10 cellular contexts compared by ENCODE assay signal in the genomic region with DNA sequence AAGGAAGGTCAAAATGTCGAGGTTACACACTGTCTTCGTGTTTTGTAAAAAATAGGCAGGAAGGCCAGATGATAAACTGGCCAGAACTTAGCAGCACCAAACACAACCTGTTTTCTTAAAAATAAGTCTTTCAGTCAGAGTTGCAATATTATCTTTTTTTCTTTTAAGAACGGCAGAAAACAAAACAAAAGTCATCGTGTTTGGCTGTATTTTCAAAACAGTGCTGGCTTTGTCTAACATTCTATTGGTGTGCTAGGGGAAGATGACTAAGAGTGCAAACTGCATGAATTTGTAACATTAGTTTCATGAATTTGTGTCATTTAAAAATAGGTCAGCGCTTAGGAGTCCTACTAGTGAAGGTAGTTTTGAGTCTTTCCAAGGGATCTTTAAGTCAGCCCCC. TPM values are rescaled to one million over a fixed set of nuclear protein-coding genes. Genes with fewer than 3 reads are reported as not detected.
DNase-seq lines count a peak whose midpoint lies in the region; ATAC-seq, FAIRE-seq and TF ChIP-seq lines count a peak whose summit lies in the region.
"Had no signal": no experiment of that assay in that cellular context is flagged by ENCODE, and none has a peak within 500 bp of the region (broad histone marks: within the 10 kb centered on the region; RNA-seq: fewer than 3 reads in every experiment).

No MANE protein-coding gene starts in this region.

- H3K27me3 ChIP-seq in esophagus squamous epithelium, result peaks cover 0 to under 1% (median 0%) of the 10 kb centered on the region in 4 donors

- intact Hi-C loops in esophagus squamous epithelium (cut with DNase I), result no loop called here

- peak overlapping the region; percentile 38 to 97 (median 68) for H3K27ac ChIP-seq in esophagus squamous epithelium
- H3K27ac ChIP-seq: GM23248 had no signal

- TF ChIP-seq CTCF in esophagus squamous epithelium (IDR thresholded peaks at IDR 0.05) (no peak), osteocyte (IDR thresholded peaks at IDR 0.05) (no peak), progenitor cell of endocrine pancreas (IDR thresholded peaks at IDR 0.05; ENCODE audit: unreplicated experiment) (no peak)

- FAIRE-seq in RCC 7860 (lab: Jason Lieb, UNC), result peak; percentile 50

- peak; percentile 40 for DNase-seq in AG08395 (ENCODE audit: low spot score)
- no peak for DNase-seq in RCC 7860 (ENCODE audit: low spot score)
- no peak for DNase-seq in esophagus squamous epithelium (lab: John Stamatoyannopoulos, UW)
- no peak for DNase-seq in osteocyte (ENCODE audit: extremely low spot score, unreplicated experiment)
- DNase-seq in NCI-H2196 treated with DMSO at 0.1 percent for 48 hours (lab: John Stamatoyannopoulos, UW; ENCODE audit: unreplicated experiment), result no peak
- no peak for DNase-seq in progenitor cell of endocrine pancreas (ENCODE audit: low spot score, unreplicated experiment)
- DNase-seq: Caco-2, GM23248 had no signal

- H3K36me3 Mint-ChIP-seq in osteocyte (ENCODE audit: unreplicated experiment) (peaks cover 46% of the 10 kb centered on the region), progenitor cell of endocrine pancreas (ENCODE audit: insufficient read depth) (peaks cover 3% of the 10 kb centered on the region)

- 22 to 24% methylated on average over 5 of the region's 5 CpGs for WGBS in esophagus squamous epithelium, 2 donors

- peak overlapping the region; percentile 94 for H3K4me3 Mint-ChIP-seq in osteocyte (ENCODE audit: unreplicated experiment)
- no peak overlapping the region for H3K4me3 Mint-ChIP-seq in progenitor cell of endocrine pancreas (ENCODE audit: low read depth)

- TF ChIP-seq POLR2A in esophagus squamous epithelium (IDR thresholded peaks at IDR 0.05), result no peak

- H3K27me3 Mint-ChIP-seq in osteocyte (ENCODE audit: unreplicated experiment) (no peaks in the 10 kb centered on the region), progenitor cell of endocrine pancreas (peaks cover 17% of the 10 kb centered on the region)

- H3K36me3 ChIP-seq in esophagus squamous epithelium, result peaks cover 0 to 13% (median 0%) of the 10 kb centered on the region in 3 donors

- ATAC-seq in GM18907 (IDR thresholded peaks at IDR 0.05; ENCODE audit: unreplicated experiment) (no peak), SK-N-SH treated with all-trans-retinoic acid at 6 μM for 48 hours (no peak)

- peaks cover 0 to 48% (median 0%) of the 10 kb centered on the region in 3 donors for H3K4me1 ChIP-seq in esophagus squamous epithelium
- H3K4me1 ChIP-seq: Caco-2 had no signal

- no peaks in the 10 kb centered on the region for H3K9me3 ChIP-seq in esophagus squamous epithelium
- H3K9me3 ChIP-seq: Caco-2 had no signal

- H3K9me3 Mint-ChIP-seq in osteocyte (ENCODE audit: unreplicated experiment), result no peaks in the 10 kb centered on the region
- no peaks in the 10 kb centered on the region for H3K9me3 Mint-ChIP-seq in progenitor cell of endocrine pancreas (ENCODE audit: low read depth)

- peak overlapping the region; percentile 5 to 86 (median 81) for H3K4me3 ChIP-seq in esophagus squamous epithelium
- H3K4me3 ChIP-seq: GM23248 had no signal

- H3K27ac Mint-ChIP-seq in osteocyte (ENCODE audit: unreplicated experiment) (peak overlapping the region; percentile 27), progenitor cell of endocrine pancreas (no peak overlapping the region)

- H3K4me1 Mint-ChIP-seq in osteocyte (ENCODE audit: unreplicated experiment), result peaks cover 39% of the 10 kb centered on the region
- peaks cover 45% of the 10 kb centered on the region for H3K4me1 Mint-ChIP-seq in progenitor cell of endocrine pancreas (ENCODE audit: low read depth)

TF ChIP-seq in SK-N-SH treated with all-trans-retinoic acid at 6 μM for 48 hours, 23 proteins besides CTCF, POLR2A, EP300 and RAD21:
- TF ChIP-seq, protein P1, sequence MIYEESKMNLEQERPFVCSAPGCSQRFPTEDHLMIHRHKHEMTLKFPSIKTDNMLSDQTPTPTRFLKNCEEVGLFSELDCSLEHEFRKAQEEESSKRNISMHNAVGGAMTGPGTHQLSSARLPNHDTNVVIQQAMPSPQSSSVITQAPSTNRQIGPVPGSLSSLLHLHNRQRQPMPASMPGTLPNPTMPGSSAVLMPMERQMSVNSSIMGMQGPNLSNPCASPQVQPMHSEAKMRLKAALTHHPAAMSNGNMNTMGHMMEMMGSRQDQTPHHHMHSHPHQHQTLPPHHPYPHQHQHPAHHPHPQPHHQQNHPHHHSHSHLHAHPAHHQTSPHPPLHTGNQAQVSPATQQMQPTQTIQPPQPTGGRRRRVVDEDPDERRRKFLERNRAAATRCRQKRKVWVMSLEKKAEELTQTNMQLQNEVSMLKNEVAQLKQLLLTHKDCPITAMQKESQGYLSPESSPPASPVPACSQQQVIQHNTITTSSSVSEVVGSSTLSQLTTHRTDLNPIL (CRISPR knock-in tag; IDR thresholded peaks at IDR 0.05; ENCODE audit: low read depth), result no peak
- no peak for TF ChIP-seq ZNF70 (CRISPR knock-in tag; IDR thresholded peaks at IDR 0.05)
- no peak for TF ChIP-seq TOX (CRISPR knock-in tag; IDR thresholded peaks at IDR 0.05; ENCODE audit: borderline replicate concordance)
- no peak for TF ChIP-seq PATZ1 (CRISPR knock-in tag; IDR thresholded peaks at IDR 0.05; ENCODE audit: borderline replicate concordance)
- TF ChIP-seq ZNF8 (CRISPR knock-in tag; IDR thresholded peaks at IDR 0.05), result no peak
- no peak for TF ChIP-seq BACH2 (CRISPR knock-in tag; IDR thresholded peaks at IDR 0.05; ENCODE audit: borderline replicate concordance)
- TF ChIP-seq OSR1 (CRISPR knock-in tag; IDR thresholded peaks at IDR 0.05), result no peak
- TF ChIP-seq ZC3H10 (CRISPR knock-in tag; IDR thresholded peaks at IDR 0.05), result no peak
- no peak for TF ChIP-seq CSRNP3 (CRISPR knock-in tag; IDR thresholded peaks at IDR 0.05)
- TF ChIP-seq, protein P2, sequence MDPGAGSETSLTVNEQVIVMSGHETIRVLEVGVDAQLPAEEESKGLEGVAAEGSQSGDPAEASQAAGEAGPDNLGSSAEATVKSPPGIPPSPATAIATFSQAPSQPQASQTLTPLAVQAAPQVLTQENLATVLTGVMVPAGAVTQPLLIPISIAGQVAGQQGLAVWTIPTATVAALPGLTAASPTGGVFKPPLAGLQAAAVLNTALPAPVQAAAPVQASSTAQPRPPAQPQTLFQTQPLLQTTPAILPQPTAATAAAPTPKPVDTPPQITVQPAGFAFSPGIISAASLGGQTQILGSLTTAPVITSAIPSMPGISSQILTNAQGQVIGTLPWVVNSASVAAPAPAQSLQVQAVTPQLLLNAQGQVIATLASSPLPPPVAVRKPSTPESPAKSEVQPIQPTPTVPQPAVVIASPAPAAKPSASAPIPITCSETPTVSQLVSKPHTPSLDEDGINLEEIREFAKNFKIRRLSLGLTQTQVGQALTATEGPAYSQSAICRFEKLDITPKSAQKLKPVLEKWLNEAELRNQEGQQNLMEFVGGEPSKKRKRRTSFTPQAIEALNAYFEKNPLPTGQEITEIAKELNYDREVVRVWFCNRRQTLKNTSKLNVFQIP (CRISPR knock-in tag; IDR thresholded peaks at IDR 0.05; ENCODE audit: borderline replicate concordance, low read depth), result no peak
- TF ChIP-seq ARNTL (CRISPR knock-in tag; IDR thresholded peaks at IDR 0.05; ENCODE audit: borderline replicate concordance, low read depth), result no peak
- TF ChIP-seq ISL1 (CRISPR knock-in tag; IDR thresholded peaks at IDR 0.05), result no peak
- TF ChIP-seq GLIS3 (CRISPR knock-in tag; IDR thresholded peaks at IDR 0.05), result no peak
- TF ChIP-seq PPARA (CRISPR knock-in tag; IDR thresholded peaks at IDR 0.05; ENCODE audit: borderline replicate concordance), result no peak
- TF ChIP-seq TCF4 (CRISPR knock-in tag; IDR thresholded peaks at IDR 0.05; ENCODE audit: borderline replicate concordance), result no peak
- TF ChIP-seq CSDC2 (CRISPR knock-in tag; IDR thresholded peaks at IDR 0.05), result no peak

RNA-seq across cellular contexts. Expression of gene MAF, which starts 5.3 kb away (rescaled TPM):
- total RNA-seq in esophagus squamous epithelium, result 10 to 100 TPM; 18.9 to 52.6 (median 31.1) TPM
- 63.6 and 70.3 TPM in 2 replicates for total RNA-seq in osteocyte
- 15.5 and 17.3 TPM in 2 replicates for total RNA-seq in progenitor cell of endocrine pancreas
